36 cellular contexts compared by ENCODE assay signal in the genomic region with DNA sequence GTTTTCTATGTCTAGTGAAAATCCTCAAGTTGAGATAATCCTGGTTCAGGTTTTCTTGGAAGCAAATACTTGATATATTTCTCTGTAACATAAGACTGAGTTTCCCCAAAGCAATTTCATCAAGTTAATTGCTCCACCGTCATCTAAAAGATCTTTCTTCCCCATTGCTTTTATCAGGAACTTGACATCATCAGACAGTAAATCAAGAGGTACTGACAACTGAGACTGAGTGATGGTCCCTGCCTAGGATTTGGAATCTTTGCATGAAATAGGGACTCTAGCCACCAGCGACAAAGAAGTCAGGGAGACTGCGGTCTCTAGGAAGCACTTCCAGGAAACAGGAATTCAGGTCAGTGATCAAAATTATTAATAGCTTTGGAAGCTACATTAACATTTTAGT. TPM values are rescaled to one million over a fixed set of nuclear protein-coding genes. Genes with fewer than 3 reads are reported as not detected.
"Had no signal": no experiment of that assay in that cellular context is flagged by ENCODE, and none has a peak within 500 bp of the region (broad histone marks: within the 10 kb centered on the region; RNA-seq: fewer than 3 reads in every experiment).

No MANE protein-coding gene starts in this region.

- H3K27ac ChIP-seq: ascending aorta, breast epithelium, cardiac muscle cell, colonic mucosa, heart left ventricle, WERI-Rb-1 had no signal

- H3K27ac Mint-ChIP-seq: activated B cell treated with CpG ODN at 0.5 μM for 24 hours; activated CD8-positive, alpha-beta memory T cell treated with anti-CD3 and anti-CD28 coated beads, Interleukin-2, amount 10 ng/mL, durations not matched to agents 7 days and 5 days; activated CD8-positive, alpha-beta T cell treated with anti-CD3 and anti-CD28 coated beads for 36 hours; activated naive CD4-positive, alpha-beta T cell treated with anti-CD3 and anti-CD28 coated beads, Interleukin-2, amount 10 ng/mL, durations not matched to agents 7 days and 5 days; activated naive CD4-positive, alpha-beta T cell treated with anti-CD3 and anti-CD28 coated beads, Interleukin-2, amount 50 U/mL, for 72 hours; activated naive CD8-positive, alpha-beta T cell treated with anti-CD3 and anti-CD28 coated beads, Interleukin-2, amount 10 ng/mL, durations not matched to agents 7 days and 5 days; activated T-helper 1 cell treated with anti-CD3 and anti-CD28 coated beads, Interleukin-12 subunit alpha, Interleukin-12 subunit beta, Interleukin-2, Interleukin-4 antibody, amounts not matched to agents 30 ng/mL and 10 ng/mL and 1 ng/mL, durations not matched to agents 14 hours and 24 hours and 36 hours; activated T-helper 2 cell treated with anti-CD3 and anti-CD28 coated beads, Interferon-gamma antibody, Interleukin-2, Interleukin-4, amounts not matched to agents 10 μg/mL and 5 μg/mL and 100 μg/mL, durations not matched to agents 14 hours and 24 hours and 36 hours; brain; endodermal cell; T-helper 17 cell; T-helper 2 cell treated with Interferon-gamma antibody and Interleukin-4, amounts not matched to agents 5 μg/mL and 100 μg/mL, for 36 hours had no signal

- H3K27me3 ChIP-seq: ascending aorta, breast epithelium, cardiac muscle cell, colonic mucosa had no signal

- FAIRE-seq: frontal cortex had no signal

- H3K36me3 Mint-ChIP-seq: activated CD8-positive, alpha-beta memory T cell treated with anti-CD3 and anti-CD28 coated beads, Interleukin-2, amount 10 ng/mL, durations not matched to agents 7 days and 5 days; activated naive CD4-positive, alpha-beta T cell treated with anti-CD3 and anti-CD28 coated beads, Interleukin-2, amount 10 ng/mL, durations not matched to agents 7 days and 5 days; activated naive CD4-positive, alpha-beta T cell treated with anti-CD3 and anti-CD28 coated beads, Interleukin-2, amount 50 U/mL, for 72 hours; activated naive CD8-positive, alpha-beta T cell treated with anti-CD3 and anti-CD28 coated beads, Interleukin-2, amount 10 ng/mL, durations not matched to agents 7 days and 5 days; brain had no signal

- H3K4me1 Mint-ChIP-seq: activated B cell treated with CpG ODN at 0.5 μM for 24 hours; activated CD8-positive, alpha-beta memory T cell treated with anti-CD3 and anti-CD28 coated beads, Interleukin-2, amount 10 ng/mL, durations not matched to agents 7 days and 5 days; activated naive CD4-positive, alpha-beta T cell treated with anti-CD3 and anti-CD28 coated beads, Interleukin-2, amount 10 ng/mL, durations not matched to agents 7 days and 5 days; activated naive CD8-positive, alpha-beta T cell treated with anti-CD3 and anti-CD28 coated beads, Interleukin-2, amount 10 ng/mL, durations not matched to agents 7 days and 5 days; endodermal cell; T-helper 17 cell had no signal

- H3K4me3 ChIP-seq: ascending aorta, breast epithelium, cardiac muscle cell, colonic mucosa, heart left ventricle had no signal

- H3K36me3 ChIP-seq: ascending aorta, breast epithelium, cardiac muscle cell, colonic mucosa, heart left ventricle, WERI-Rb-1 had no signal

- H3K27me3 Mint-ChIP-seq: activated B cell treated with CpG ODN at 0.5 μM for 24 hours; activated naive CD4-positive, alpha-beta T cell treated with anti-CD3 and anti-CD28 coated beads, Interleukin-2, amount 10 ng/mL, durations not matched to agents 7 days and 5 days; brain had no signal

- DNase-seq: activated B cell treated with CpG ODN at 0.5 μM for 24 hours; activated CD4-positive, alpha-beta T cell treated with anti-CD3 and anti-CD28 coated beads for 48 hours; activated CD4-positive, alpha-beta T cell treated with anti-CD3 and anti-CD28 coated beads, Interleukin-2, amount 50 U/mL, for 1 hour; activated CD4-positive, alpha-beta T cell treated with anti-CD3 and anti-CD28 coated beads, Interleukin-2, amount 50 U/mL, for 48 hours; activated CD8-positive, alpha-beta memory T cell treated with anti-CD3 and anti-CD28 coated beads, Interleukin-2, amount 10 ng/mL, durations not matched to agents 7 days and 5 days; activated CD8-positive, alpha-beta memory T cell treated with anti-CD3 and anti-CD28 coated beads, Interleukin-2, amount 50 U/mL, for 4 hours; activated CD8-positive, alpha-beta T cell treated with anti-CD3 and anti-CD28 coated beads for 36 hours; activated effector memory CD4-positive, alpha-beta T cell treated with anti-CD3 and anti-CD28 coated beads, Interleukin-2, amount 50 U/mL, for 16 hours; activated naive CD4-positive, alpha-beta T cell; activated naive CD4-positive, alpha-beta T cell treated with anti-CD3 and anti-CD28 coated beads, Interleukin-2, amount 10 ng/mL, durations not matched to agents 7 days and 5 days; activated naive CD8-positive, alpha-beta T cell treated with anti-CD3 and anti-CD28 coated beads, Interleukin-2, amount 10 ng/mL, durations not matched to agents 7 days and 5 days; activated T-cell treated with anti-CD3 and anti-CD28 coated beads, Interleukin-2, amount 50 U/mL, for 1 hour; activated T-cell treated with anti-CD3 and anti-CD28 coated beads, Interleukin-2, amount 50 U/mL, for 48 hours; central memory CD4-positive, alpha-beta T cell; cerebellar nuclear complex; colonic mucosa; effector memory CD4-positive, alpha-beta T cell; endodermal cell; foreskin fibroblast; glutamatergic neuron; heart left ventricle; T-helper 17 cell; T1000; WERI-Rb-1 had no signal

- H3K4me3 Mint-ChIP-seq: activated B cell treated with CpG ODN at 0.5 μM for 24 hours; activated CD8-positive, alpha-beta memory T cell treated with anti-CD3 and anti-CD28 coated beads, Interleukin-2, amount 10 ng/mL, durations not matched to agents 7 days and 5 days; activated CD8-positive, alpha-beta T cell treated with anti-CD3 and anti-CD28 coated beads for 36 hours; activated naive CD4-positive, alpha-beta T cell treated with anti-CD3 and anti-CD28 coated beads, Interleukin-2, amount 10 ng/mL, durations not matched to agents 7 days and 5 days; activated naive CD8-positive, alpha-beta T cell treated with anti-CD3 and anti-CD28 coated beads, Interleukin-2, amount 10 ng/mL, durations not matched to agents 7 days and 5 days; activated T-helper 1 cell treated with anti-CD3 and anti-CD28 coated beads, Interleukin-12 subunit alpha, Interleukin-12 subunit beta, Interleukin-2, Interleukin-4 antibody, amounts not matched to agents 30 ng/mL and 10 ng/mL and 1 ng/mL, durations not matched to agents 14 hours and 24 hours and 36 hours; brain; endodermal cell; T-helper 17 cell; T-helper 2 cell treated with Interferon-gamma antibody and Interleukin-4, amounts not matched to agents 5 μg/mL and 100 μg/mL, for 36 hours had no signal

- H3K4me1 ChIP-seq: ascending aorta, breast epithelium, colonic mucosa, heart left ventricle had no signal

- H3K9me3 ChIP-seq: ascending aorta, breast epithelium, colonic mucosa, heart left ventricle had no signal

- H3K9me3 Mint-ChIP-seq: activated B cell treated with CpG ODN at 0.5 μM for 24 hours; activated CD8-positive, alpha-beta T cell treated with anti-CD3 and anti-CD28 coated beads for 36 hours; activated naive CD4-positive, alpha-beta T cell treated with anti-CD3 and anti-CD28 coated beads, Interleukin-2, amount 10 ng/mL, durations not matched to agents 7 days and 5 days; activated naive CD4-positive, alpha-beta T cell treated with anti-CD3 and anti-CD28 coated beads, Interleukin-2, amount 50 U/mL, for 72 hours; activated naive CD8-positive, alpha-beta T cell treated with anti-CD3 and anti-CD28 coated beads, Interleukin-2, amount 10 ng/mL, durations not matched to agents 7 days and 5 days; activated T-helper 1 cell treated with anti-CD3 and anti-CD28 coated beads, Interleukin-12 subunit alpha, Interleukin-12 subunit beta, Interleukin-2, Interleukin-4 antibody, amounts not matched to agents 30 ng/mL and 10 ng/mL and 1 ng/mL, durations not matched to agents 14 hours and 24 hours and 36 hours; activated T-helper 2 cell treated with anti-CD3 and anti-CD28 coated beads, Interferon-gamma antibody, Interleukin-2, Interleukin-4, amounts not matched to agents 10 μg/mL and 5 μg/mL and 100 μg/mL, durations not matched to agents 14 hours and 24 hours and 36 hours; brain; endodermal cell; T-helper 2 cell treated with Interferon-gamma antibody and Interleukin-4, amounts not matched to agents 5 μg/mL and 100 μg/mL, for 36 hours had no signal

RNA-seq across cellular contexts. Expression of a gene that starts 43.4 kb away (rescaled TPM):
- total RNA-seq: activated B cell treated with CpG ODN at 0.5 μM for 24 hours; activated CD8-positive, alpha-beta memory T cell treated with anti-CD3 and anti-CD28 coated beads for 36 hours; activated CD8-positive, alpha-beta memory T cell treated with anti-CD3 and anti-CD28 coated beads, Interleukin-2, amount 10 ng/mL, durations not matched to agents 7 days and 5 days; activated CD8-positive, alpha-beta T cell treated with anti-CD3 and anti-CD28 coated beads for 36 hours; activated naive CD4-positive, alpha-beta T cell treated with anti-CD3 and anti-CD28 coated beads, Interleukin-2, amount 50 U/mL, for 72 hours; activated naive CD8-positive, alpha-beta T cell treated with anti-CD3 and anti-CD28 coated beads, Interleukin-2, amount 10 ng/mL, durations not matched to agents 7 days and 5 days; activated T-helper 1 cell treated with anti-CD3 and anti-CD28 coated beads, Interleukin-12 subunit alpha, Interleukin-12 subunit beta, Interleukin-2, Interleukin-4 antibody, amounts not matched to agents 30 ng/mL and 10 ng/mL and 1 ng/mL, durations not matched to agents 14 hours and 24 hours and 36 hours; activated T-helper 2 cell treated with anti-CD3 and anti-CD28 coated beads, Interferon-gamma antibody, Interleukin-2, Interleukin-4, amounts not matched to agents 10 μg/mL and 5 μg/mL and 100 μg/mL, durations not matched to agents 14 hours and 24 hours and 36 hours; ascending aorta; breast epithelium; endodermal cell; epithelial cell of proximal tubule; esophagus mucosa; T-helper 17 cell had no signal
